Comparison of ENCODE assay signal across 25 cellular contexts in genomic region chr1:32771561-32772280, GRCh38. TPM values are rescaled to one million over a fixed set of nuclear protein-coding genes. Genes with fewer than 3 reads are reported as not detected.
DNase-seq lines count a peak whose midpoint lies in the region; ATAC-seq, FAIRE-seq and TF ChIP-seq lines count a peak whose summit lies in the region.
"Had no signal": no experiment of that assay in that cellular context is flagged by ENCODE, and none has a peak within 500 bp of the region (broad histone marks: within the 10 kb centered on the region; RNA-seq: fewer than 3 reads in every experiment).

No MANE protein-coding gene starts in this region.

- ATAC-seq in left ventricle myocardium superior, result no peak
- ATAC-seq in Panc1, result no peak
- ATAC-seq: activated T-cell treated with anti-CD3 and anti-CD28 coated beads, Interleukin-2, amount 50 U/mL, for 4 hours; body of pancreas; naive thymus-derived CD8-positive, alpha-beta T cell had no signal

- no peak for TF ChIP-seq EP300 in stomach (IDR thresholded peaks at IDR 0.05)

- no peak for TF ChIP-seq POLR2A in stomach (IDR thresholded peaks at IDR 0.05)
- no peak for TF ChIP-seq POLR2A in GM12892 (IDR thresholded peaks at IDR 0.05; ENCODE audit: low read depth, low read length)

- no peaks in the 10 kb centered on the region for H3K27me3 ChIP-seq in right atrium auricular region
- no peaks in the 10 kb centered on the region for H3K27me3 ChIP-seq in Panc1 (ENCODE audit: control insufficient read depth, insufficient read depth, low read length)
- no peaks in the 10 kb centered on the region for H3K27me3 ChIP-seq in stomach
- H3K27me3 ChIP-seq: body of pancreas, pancreas, sigmoid colon had no signal

- H3K4me1 ChIP-seq in right atrium auricular region (peaks cover 0 to 22% of the 10 kb centered on the region in 2 donors), Panc1 (ENCODE audit: control insufficient read depth, insufficient read depth, low read length) (peaks cover 70% of the 10 kb centered on the region), kidney (ENCODE audit: control insufficient read depth in 1 of 2, insufficient read depth in 1 of 2, low read depth in 1 of 2, low read length in 2 of 2) (peaks cover 8% of the 10 kb centered on the region in 2 donors), stomach (peaks cover 35 to 89% (median 67%) of the 10 kb centered on the region in 4 donors)

- H3K9me3 ChIP-seq in right atrium auricular region, result no peaks in the 10 kb centered on the region
- H3K9me3 ChIP-seq in Panc1 (ENCODE audit: control insufficient read depth, insufficient read depth, low read depth, low read length), result no peaks in the 10 kb centered on the region
- no peaks in the 10 kb centered on the region for H3K9me3 ChIP-seq in kidney (ENCODE audit: control insufficient read depth in 1 of 2, low read length in 2 of 2)
- H3K9me3 ChIP-seq in stomach, result no peaks in the 10 kb centered on the region
- H3K9me3 ChIP-seq: body of pancreas, pancreas, sigmoid colon had no signal

- H3K27ac ChIP-seq in right atrium auricular region (no peak overlapping the region), Panc1 (ENCODE audit: low read length) (peak overlapping the region; percentile 35; the same call in 1 of the 2 replicates), kidney (ENCODE audit: low read depth in 2 of 2, low read length in 2 of 2) (no peak overlapping the region), stomach (peak overlapping the region in 4 of 5 donors; percentile 52 to 64 (median 54))
- H3K27ac ChIP-seq: sigmoid colon had no signal

- POLR2A ChIA-PET in Panc1 (lab: Charles Lee), result no interaction called here

- FAIRE-seq in kidney (lab: Jason Lieb, UNC), result no peak
- no peak for FAIRE-seq in GM12892 (lab: Jason Lieb, UNC)
- FAIRE-seq: A204.1, pancreas, RCC 7860 had no signal

- intact Hi-C loops in left ventricle myocardium superior (cut with micrococcal nuclease) (loop anchor here (5.0 to 10.0 kb wide), 2 partner anchors 59 to 247 kb away; no protein-coding TSS in a partner anchor), Panc1 (cut with micrococcal nuclease; ENCODE audit: unreplicated experiment) (no loop called here), kidney (cut with DNase I) (loop anchor here (5.0 kb wide), 1 partner anchor 59 kb away; no protein-coding TSS in a partner anchor), stomach (cut with DNase I; ENCODE audit: low total_unique reads) (loop anchor here (5.0 kb wide), 1 partner anchor 59 kb away; no protein-coding TSS in a partner anchor)

- no peak for TF ChIP-seq CTCF in right atrium auricular region (IDR thresholded peaks at IDR 0.05)
- TF ChIP-seq CTCF in Panc1 (IDR thresholded peaks at IDR 0.05), result no peak
- TF ChIP-seq CTCF in kidney (IDR thresholded peaks at IDR 0.05; ENCODE audit: borderline replicate concordance, extremely low read depth, insufficient read depth), result no peak
- TF ChIP-seq CTCF in stomach (IDR thresholded peaks at IDR 0.05), result no peak

- WGBS in stomach, 5 donors, result 76 to 85% (median 79%) methylated on average over 17 to 30 of the region's 30 CpGs

- no peak overlapping the region for H3K9ac ChIP-seq in kidney (ENCODE audit: low read length in 2 of 2)

- in situ Hi-C loops in Panc1 (cut with HindIII; ENCODE audit: low pct_unique_long_range_greater_than_20kb, low sequenced_read_pairs), result no loop called here

- H3K4me3 ChIP-seq in right atrium auricular region, result no peak overlapping the region
- no peak overlapping the region for H3K4me3 ChIP-seq in Panc1 (ENCODE audit: low read depth in 2 of 2, low read length in 2 of 2)
- no peak overlapping the region for H3K4me3 ChIP-seq in kidney (ENCODE audit: low read length in 2 of 2)
- H3K4me3 ChIP-seq in stomach, result no peak overlapping the region
- H3K4me3 ChIP-seq: body of pancreas, pancreas, sigmoid colon had no signal

- DNase-seq in left ventricle myocardium superior (peak; percentile 29), right atrium auricular region (ENCODE audit: low spot score) (no peak), Panc1 (ENCODE audit: low read depth, low spot score) (no peak), kidney (peak; percentile 75), stomach (no peak), GM19240 (ENCODE audit: insufficient read length, low spot score) (no peak), GM12892 (ENCODE audit: insufficient read length) (no peak), OCI-M2 (lab: John Stamatoyannopoulos, UW; ENCODE audit: unreplicated experiment) (no peak)
- DNase-seq: activated CD4-positive, alpha-beta T cell treated with anti-CD3 and anti-CD28 coated beads for 48 hours; activated T-cell treated with anti-CD3 and anti-CD28 coated beads, Interleukin-2, amount 50 U/mL, for 4 hours; AML-193; body of pancreas; DMS53; effector CD4-positive, alpha-beta T cell; HCEC 1CT; KBM-7; midbrain; naive thymus-derived CD8-positive, alpha-beta T cell; NCI-H1436 treated with DMSO at 0.1 percent for 48 hours; NK-92 treated with Interleukin-12 subunit alpha and Interleukin-12 subunit beta, amount 100 ng/mL, for 24 hours; sigmoid colon; stimulated activated CD4-positive, alpha-beta T cell treated with anti-CD3 and anti-CD28 coated beads, Interleukin-15, amount 100 ng/mL, for 24 hours had no signal

- H3K36me3 ChIP-seq in right atrium auricular region (peaks cover 20% of the 10 kb centered on the region), Panc1 (ENCODE audit: control insufficient read depth, insufficient read depth, low read length) (peaks cover 2% of the 10 kb centered on the region; the same call in 1 of the 2 replicates), kidney (ENCODE audit: control insufficient read depth in 1 of 2, insufficient read depth in 2 of 2, low read length in 2 of 2) (peaks cover 6 to 11% of the 10 kb centered on the region in 2 donors), stomach (peaks cover 40 to 91% (median 84%) of the 10 kb centered on the region in 4 donors)

- CTCF ChIA-PET in Panc1 (lab: Charles Lee), result interaction anchor here (1.1 to 5.4 kb wide), 2 partner anchors 43 to 59 kb away, joined by 4 to 72 read pairs; no protein-coding TSS in a partner anchor

- no TSS peak for BruUV-seq in Panc1 (replicated peaks; lab: Mats Ljungman, UMichigan)

RNA-seq across cellular contexts. Expression of gene YARS1, which starts 45.4 kb away (rescaled TPM):
- total RNA-seq in left ventricle myocardium superior, result 32.3 TPM
- 10 to 100 TPM; 23.3 to 33.1 TPM for total RNA-seq in right atrium auricular region
- total RNA-seq in Panc1 (2021; ENCODE audit: unreplicated experiment), result 120 TPM
- 184 TPM for polyA plus RNA-seq in Panc1 (2012; ENCODE audit: insufficient read length)
- 86.1 TPM for total RNA-seq in kidney
- polyA plus RNA-seq in kidney (ENCODE audit: insufficient read depth, low read depth, low replicate concordance), result 24.8 TPM
- 10 to 100 TPM; 26.9 to 99.1 (median 64.4) TPM for total RNA-seq in stomach
- 10 to 100 TPM; 44.5 to 53.0 (median 47.8) TPM for polyA plus RNA-seq in stomach
- 88.9 TPM for polyA plus RNA-seq in GM12892 (2012; ENCODE audit: missing spikeins)

RNA-seq across cellular contexts. Expression of gene S100PBP, which starts 45.7 kb away (rescaled TPM):
- total RNA-seq in left ventricle myocardium superior, result 15.7 TPM
- 10 to 100 TPM in 1 of 2 donors, 1 to 10 TPM in 1; 5.7 to 10.8 TPM for total RNA-seq in right atrium auricular region
- 55.4 TPM for total RNA-seq in Panc1 (2021; ENCODE audit: unreplicated experiment)
- 25.8 TPM for polyA plus RNA-seq in Panc1 (2012; ENCODE audit: insufficient read length)
- 40.1 TPM for total RNA-seq in kidney
- 14.3 TPM for polyA plus RNA-seq in kidney (ENCODE audit: insufficient read depth, low read depth, low replicate concordance)
- total RNA-seq in stomach, result 100 to 1,000 TPM in 1 of 5 donors, 10 to 100 TPM in 3, 1 to 10 TPM in 1; 2.9 to 253 (median 40.6) TPM
- polyA plus RNA-seq in stomach, result 1 to 10 TPM; 5.7 to 9.3 (median 6.7) TPM
- polyA plus RNA-seq in GM12892 (2012; ENCODE audit: missing spikeins), result 54.6 TPM

Comparison
In these comparisons a context has a peak if more than half of its experiments do, and no peak if none do; other contexts are left out.
1. DNase-seq: peak in left ventricle myocardium superior (single experiment) and kidney (single experiment); none in right atrium auricular region (single experiment), Panc1 (single experiment), stomach (single experiment), GM19240 (single experiment), GM12892 (single experiment) and OCI-M2 (single experiment).
2. H3K27ac ChIP-seq: peak in Panc1 (single experiment) and stomach (4 of 5); none in right atrium auricular region (0 of 2) and kidney (0 of 2).